In the genomic region with DNA sequence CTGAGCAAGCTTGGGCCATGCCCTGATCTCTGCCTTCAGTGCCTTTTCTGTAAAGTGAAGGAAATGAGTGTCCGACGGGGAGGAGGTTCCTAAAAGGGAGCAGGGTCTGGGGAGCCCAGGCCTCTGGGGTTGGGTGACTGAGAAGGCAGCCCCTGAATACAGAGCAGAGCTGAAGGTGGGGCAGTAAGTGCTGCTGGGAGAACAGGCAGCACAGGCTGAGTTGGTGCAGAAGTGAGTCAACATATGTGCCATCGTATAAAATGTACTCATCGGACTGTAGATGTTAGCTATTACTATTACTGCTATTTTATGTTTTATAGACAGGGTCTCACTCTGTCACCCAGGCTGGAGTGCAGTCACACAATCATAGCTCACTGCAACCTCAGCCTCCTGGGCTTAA, we compare ENCODE assay signal across 3 cellular contexts.
TF ChIP-seq lines count a peak whose summit lies in the region.

No MANE protein-coding gene starts in this region.

TF ChIP-seq in A549, 52 proteins besides CTCF, POLR2A, EP300 and RAD21:
- TF ChIP-seq JUN (IDR thresholded peaks at IDR 0.05) (no peak), SMC3 (IDR thresholded peaks at IDR 0.05) (no peak), ZFP36 (IDR thresholded peaks at IDR 0.05; ENCODE audit: borderline replicate concordance, partially characterized antibody) (no peak), GATA3 (IDR thresholded peaks at IDR 0.05; ENCODE audit: borderline replicate concordance) (no peak), MYC (IDR thresholded peaks at IDR 0.05; ENCODE audit: borderline replicate concordance, low read length) (no peak)
TF ChIP-seq in A549: peak in this region for 0.

TF ChIP-seq in WTC11, 78 proteins besides CTCF, POLR2A, EP300 and RAD21:
- TF ChIP-seq NFYB (CRISPR knock-in tag; conservative IDR thresholded peaks at IDR 0.05; ENCODE audit: low read depth) (no peak), OVOL2 (CRISPR knock-in tag; IDR thresholded peaks at IDR 0.05; ENCODE audit: borderline replicate concordance) (no peak), EMX1 (CRISPR knock-in tag; IDR thresholded peaks at IDR 0.05) (no peak), TEAD4 (CRISPR knock-in tag; IDR thresholded peaks at IDR 0.05) (no peak), MXD4 (CRISPR knock-in tag; IDR thresholded peaks at IDR 0.05; ENCODE audit: borderline replicate concordance) (no peak), ZNF423 (CRISPR knock-in tag; IDR thresholded peaks at IDR 0.05) (no peak), SP1 (CRISPR knock-in tag; conservative IDR thresholded peaks at IDR 0.05) (no peak)
- TF ChIP-seq, protein P1, sequence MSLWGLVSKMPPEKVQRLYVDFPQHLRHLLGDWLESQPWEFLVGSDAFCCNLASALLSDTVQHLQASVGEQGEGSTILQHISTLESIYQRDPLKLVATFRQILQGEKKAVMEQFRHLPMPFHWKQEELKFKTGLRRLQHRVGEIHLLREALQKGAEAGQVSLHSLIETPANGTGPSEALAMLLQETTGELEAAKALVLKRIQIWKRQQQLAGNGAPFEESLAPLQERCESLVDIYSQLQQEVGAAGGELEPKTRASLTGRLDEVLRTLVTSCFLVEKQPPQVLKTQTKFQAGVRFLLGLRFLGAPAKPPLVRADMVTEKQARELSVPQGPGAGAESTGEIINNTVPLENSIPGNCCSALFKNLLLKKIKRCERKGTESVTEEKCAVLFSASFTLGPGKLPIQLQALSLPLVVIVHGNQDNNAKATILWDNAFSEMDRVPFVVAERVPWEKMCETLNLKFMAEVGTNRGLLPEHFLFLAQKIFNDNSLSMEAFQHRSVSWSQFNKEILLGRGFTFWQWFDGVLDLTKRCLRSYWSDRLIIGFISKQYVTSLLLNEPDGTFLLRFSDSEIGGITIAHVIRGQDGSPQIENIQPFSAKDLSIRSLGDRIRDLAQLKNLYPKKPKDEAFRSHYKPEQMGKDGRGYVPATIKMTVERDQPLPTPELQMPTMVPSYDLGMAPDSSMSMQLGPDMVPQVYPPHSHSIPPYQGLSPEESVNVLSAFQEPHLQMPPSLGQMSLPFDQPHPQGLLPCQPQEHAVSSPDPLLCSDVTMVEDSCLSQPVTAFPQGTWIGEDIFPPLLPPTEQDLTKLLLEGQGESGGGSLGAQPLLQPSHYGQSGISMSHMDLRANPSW (CRISPR knock-in tag; conservative IDR thresholded peaks at IDR 0.05; ENCODE audit: low read depth): no peak
- TF ChIP-seq, protein P2, sequence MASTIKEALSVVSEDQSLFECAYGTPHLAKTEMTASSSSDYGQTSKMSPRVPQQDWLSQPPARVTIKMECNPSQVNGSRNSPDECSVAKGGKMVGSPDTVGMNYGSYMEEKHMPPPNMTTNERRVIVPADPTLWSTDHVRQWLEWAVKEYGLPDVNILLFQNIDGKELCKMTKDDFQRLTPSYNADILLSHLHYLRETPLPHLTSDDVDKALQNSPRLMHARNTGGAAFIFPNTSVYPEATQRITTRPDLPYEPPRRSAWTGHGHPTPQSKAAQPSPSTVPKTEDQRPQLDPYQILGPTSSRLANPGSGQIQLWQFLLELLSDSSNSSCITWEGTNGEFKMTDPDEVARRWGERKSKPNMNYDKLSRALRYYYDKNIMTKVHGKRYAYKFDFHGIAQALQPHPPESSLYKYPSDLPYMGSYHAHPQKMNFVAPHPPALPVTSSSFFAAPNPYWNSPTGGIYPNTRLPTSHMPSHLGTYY (CRISPR knock-in tag; IDR thresholded peaks at IDR 0.05): no peak

TF ChIP-seq in liver, 16 proteins besides CTCF, POLR2A, EP300 and RAD21:
- no peak for TF ChIP-seq YY1 (IDR thresholded peaks at IDR 0.05)
- TF ChIP-seq NR2F2 (IDR thresholded peaks at IDR 0.05): no peak
- TF ChIP-seq HNF4A (conservative IDR thresholded peaks at IDR 0.05): no peak
- no peak for TF ChIP-seq FOXA2 (IDR thresholded peaks at IDR 0.05)
- TF ChIP-seq, protein P3, sequence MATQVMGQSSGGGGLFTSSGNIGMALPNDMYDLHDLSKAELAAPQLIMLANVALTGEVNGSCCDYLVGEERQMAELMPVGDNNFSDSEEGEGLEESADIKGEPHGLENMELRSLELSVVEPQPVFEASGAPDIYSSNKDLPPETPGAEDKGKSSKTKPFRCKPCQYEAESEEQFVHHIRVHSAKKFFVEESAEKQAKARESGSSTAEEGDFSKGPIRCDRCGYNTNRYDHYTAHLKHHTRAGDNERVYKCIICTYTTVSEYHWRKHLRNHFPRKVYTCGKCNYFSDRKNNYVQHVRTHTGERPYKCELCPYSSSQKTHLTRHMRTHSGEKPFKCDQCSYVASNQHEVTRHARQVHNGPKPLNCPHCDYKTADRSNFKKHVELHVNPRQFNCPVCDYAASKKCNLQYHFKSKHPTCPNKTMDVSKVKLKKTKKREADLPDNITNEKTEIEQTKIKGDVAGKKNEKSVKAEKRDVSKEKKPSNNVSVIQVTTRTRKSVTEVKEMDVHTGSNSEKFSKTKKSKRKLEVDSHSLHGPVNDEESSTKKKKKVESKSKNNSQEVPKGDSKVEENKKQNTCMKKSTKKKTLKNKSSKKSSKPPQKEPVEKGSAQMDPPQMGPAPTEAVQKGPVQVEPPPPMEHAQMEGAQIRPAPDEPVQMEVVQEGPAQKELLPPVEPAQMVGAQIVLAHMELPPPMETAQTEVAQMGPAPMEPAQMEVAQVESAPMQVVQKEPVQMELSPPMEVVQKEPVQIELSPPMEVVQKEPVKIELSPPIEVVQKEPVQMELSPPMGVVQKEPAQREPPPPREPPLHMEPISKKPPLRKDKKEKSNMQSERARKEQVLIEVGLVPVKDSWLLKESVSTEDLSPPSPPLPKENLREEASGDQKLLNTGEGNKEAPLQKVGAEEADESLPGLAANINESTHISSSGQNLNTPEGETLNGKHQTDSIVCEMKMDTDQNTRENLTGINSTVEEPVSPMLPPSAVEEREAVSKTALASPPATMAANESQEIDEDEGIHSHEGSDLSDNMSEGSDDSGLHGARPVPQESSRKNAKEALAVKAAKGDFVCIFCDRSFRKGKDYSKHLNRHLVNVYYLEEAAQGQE (IDR thresholded peaks at IDR 0.05): no peak
- TF ChIP-seq RXRA (IDR thresholded peaks at IDR 0.05): no peak
- TF ChIP-seq GABPA (IDR thresholded peaks at IDR 0.05 in 1 of 2, conservative IDR thresholded peaks at IDR 0.05 in 1 of 2): no peak
- TF ChIP-seq, protein P4, sequence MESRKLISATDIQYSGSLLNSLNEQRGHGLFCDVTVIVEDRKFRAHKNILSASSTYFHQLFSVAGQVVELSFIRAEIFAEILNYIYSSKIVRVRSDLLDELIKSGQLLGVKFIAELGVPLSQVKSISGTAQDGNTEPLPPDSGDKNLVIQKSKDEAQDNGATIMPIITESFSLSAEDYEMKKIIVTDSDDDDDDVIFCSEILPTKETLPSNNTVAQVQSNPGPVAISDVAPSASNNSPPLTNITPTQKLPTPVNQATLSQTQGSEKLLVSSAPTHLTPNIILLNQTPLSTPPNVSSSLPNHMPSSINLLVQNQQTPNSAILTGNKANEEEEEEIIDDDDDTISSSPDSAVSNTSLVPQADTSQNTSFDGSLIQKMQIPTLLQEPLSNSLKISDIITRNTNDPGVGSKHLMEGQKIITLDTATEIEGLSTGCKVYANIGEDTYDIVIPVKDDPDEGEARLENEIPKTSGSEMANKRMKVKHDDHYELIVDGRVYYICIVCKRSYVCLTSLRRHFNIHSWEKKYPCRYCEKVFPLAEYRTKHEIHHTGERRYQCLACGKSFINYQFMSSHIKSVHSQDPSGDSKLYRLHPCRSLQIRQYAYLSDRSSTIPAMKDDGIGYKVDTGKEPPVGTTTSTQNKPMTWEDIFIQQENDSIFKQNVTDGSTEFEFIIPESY (IDR thresholded peaks at IDR 0.05): no peak
- TF ChIP-seq, protein P5, sequence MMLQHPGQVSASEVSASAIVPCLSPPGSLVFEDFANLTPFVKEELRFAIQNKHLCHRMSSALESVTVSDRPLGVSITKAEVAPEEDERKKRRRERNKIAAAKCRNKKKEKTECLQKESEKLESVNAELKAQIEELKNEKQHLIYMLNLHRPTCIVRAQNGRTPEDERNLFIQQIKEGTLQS (IDR thresholded peaks at IDR 0.05): no peak
- no peak for TF ChIP-seq FOXA1 (IDR thresholded peaks at IDR 0.05)
- TF ChIP-seq TAF1 (conservative IDR thresholded peaks at IDR 0.05): no peak
- TF ChIP-seq HNF4G (IDR thresholded peaks at IDR 0.05): no peak
- TF ChIP-seq JUND (IDR thresholded peaks at IDR 0.05): no peak
- TF ChIP-seq SP1 (IDR thresholded peaks at IDR 0.05): no peak
- no peak for TF ChIP-seq EGR1 (IDR thresholded peaks at IDR 0.05; ENCODE audit: low read depth in 2 of 2)
- TF ChIP-seq, protein P6, sequence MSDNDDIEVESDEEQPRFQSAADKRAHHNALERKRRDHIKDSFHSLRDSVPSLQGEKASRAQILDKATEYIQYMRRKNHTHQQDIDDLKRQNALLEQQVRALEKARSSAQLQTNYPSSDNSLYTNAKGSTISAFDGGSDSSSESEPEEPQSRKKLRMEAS (IDR thresholded peaks at IDR 0.05): no peak
